1 cellular context compared by ENCODE assay signal in the genomic region with DNA sequence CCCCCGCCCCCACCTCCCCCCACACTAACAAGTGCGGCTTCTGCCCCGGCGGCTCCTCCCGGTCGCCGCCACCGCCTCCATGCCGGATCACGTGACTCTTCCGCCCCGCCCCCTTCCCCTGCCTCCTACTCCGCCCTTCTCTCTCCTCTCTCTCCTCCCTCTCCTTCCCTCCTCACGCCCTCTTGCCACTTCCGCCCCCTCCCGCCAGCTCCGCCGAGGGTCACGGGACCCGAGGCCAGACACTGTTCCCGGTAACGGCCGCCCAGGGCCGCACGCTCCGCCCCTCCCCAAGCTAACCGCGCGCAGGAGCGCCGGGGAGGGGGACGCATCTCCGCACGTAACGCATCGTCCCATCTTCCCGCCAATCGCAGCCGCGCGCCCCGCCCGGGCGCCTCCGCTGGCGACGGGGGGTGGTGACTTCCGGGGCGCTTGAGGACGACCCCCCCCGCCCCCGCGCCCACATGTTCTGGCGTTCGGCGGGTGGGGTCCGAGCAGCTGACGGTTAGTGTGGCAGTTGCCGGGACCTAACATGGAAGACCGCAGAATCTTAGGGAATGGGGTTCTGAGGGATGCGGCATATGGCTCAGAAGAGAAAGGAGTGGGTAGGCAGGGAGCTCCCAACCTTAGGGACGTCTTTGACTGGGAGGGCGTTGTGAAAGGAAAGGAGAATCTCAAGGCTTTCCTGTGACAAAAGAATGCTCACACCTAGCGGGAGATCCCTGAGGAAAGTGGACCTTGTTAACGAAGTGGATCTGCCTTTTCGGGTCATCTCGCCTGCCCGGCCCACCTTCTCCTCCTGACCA.
TF ChIP-seq lines count a peak whose summit lies in the region.

A gene with protein sequence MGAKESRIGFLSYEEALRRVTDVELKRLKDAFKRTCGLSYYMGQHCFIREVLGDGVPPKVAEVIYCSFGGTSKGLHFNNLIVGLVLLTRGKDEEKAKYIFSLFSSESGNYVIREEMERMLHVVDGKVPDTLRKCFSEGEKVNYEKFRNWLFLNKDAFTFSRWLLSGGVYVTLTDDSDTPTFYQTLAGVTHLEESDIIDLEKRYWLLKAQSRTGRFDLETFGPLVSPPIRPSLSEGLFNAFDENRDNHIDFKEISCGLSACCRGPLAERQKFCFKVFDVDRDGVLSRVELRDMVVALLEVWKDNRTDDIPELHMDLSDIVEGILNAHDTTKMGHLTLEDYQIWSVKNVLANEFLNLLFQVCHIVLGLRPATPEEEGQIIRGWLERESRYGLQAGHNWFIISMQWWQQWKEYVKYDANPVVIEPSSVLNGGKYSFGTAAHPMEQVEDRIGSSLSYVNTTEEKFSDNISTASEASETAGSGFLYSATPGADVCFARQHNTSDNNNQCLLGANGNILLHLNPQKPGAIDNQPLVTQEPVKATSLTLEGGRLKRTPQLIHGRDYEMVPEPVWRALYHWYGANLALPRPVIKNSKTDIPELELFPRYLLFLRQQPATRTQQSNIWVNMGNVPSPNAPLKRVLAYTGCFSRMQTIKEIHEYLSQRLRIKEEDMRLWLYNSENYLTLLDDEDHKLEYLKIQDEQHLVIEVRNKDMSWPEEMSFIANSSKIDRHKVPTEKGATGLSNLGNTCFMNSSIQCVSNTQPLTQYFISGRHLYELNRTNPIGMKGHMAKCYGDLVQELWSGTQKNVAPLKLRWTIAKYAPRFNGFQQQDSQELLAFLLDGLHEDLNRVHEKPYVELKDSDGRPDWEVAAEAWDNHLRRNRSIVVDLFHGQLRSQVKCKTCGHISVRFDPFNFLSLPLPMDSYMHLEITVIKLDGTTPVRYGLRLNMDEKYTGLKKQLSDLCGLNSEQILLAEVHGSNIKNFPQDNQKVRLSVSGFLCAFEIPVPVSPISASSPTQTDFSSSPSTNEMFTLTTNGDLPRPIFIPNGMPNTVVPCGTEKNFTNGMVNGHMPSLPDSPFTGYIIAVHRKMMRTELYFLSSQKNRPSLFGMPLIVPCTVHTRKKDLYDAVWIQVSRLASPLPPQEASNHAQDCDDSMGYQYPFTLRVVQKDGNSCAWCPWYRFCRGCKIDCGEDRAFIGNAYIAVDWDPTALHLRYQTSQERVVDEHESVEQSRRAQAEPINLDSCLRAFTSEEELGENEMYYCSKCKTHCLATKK (N-terminal part only) (minus strand): TSS at position 92 of the 803 bp plus-strand sequence. CDS start 194 bp downstream, outside the sequence.

TF ChIP-seq in WTC11, 78 proteins besides CTCF, POLR2A, EP300 and RAD21 (continued from another document and continues in another):
- TF ChIP-seq, protein P1, sequence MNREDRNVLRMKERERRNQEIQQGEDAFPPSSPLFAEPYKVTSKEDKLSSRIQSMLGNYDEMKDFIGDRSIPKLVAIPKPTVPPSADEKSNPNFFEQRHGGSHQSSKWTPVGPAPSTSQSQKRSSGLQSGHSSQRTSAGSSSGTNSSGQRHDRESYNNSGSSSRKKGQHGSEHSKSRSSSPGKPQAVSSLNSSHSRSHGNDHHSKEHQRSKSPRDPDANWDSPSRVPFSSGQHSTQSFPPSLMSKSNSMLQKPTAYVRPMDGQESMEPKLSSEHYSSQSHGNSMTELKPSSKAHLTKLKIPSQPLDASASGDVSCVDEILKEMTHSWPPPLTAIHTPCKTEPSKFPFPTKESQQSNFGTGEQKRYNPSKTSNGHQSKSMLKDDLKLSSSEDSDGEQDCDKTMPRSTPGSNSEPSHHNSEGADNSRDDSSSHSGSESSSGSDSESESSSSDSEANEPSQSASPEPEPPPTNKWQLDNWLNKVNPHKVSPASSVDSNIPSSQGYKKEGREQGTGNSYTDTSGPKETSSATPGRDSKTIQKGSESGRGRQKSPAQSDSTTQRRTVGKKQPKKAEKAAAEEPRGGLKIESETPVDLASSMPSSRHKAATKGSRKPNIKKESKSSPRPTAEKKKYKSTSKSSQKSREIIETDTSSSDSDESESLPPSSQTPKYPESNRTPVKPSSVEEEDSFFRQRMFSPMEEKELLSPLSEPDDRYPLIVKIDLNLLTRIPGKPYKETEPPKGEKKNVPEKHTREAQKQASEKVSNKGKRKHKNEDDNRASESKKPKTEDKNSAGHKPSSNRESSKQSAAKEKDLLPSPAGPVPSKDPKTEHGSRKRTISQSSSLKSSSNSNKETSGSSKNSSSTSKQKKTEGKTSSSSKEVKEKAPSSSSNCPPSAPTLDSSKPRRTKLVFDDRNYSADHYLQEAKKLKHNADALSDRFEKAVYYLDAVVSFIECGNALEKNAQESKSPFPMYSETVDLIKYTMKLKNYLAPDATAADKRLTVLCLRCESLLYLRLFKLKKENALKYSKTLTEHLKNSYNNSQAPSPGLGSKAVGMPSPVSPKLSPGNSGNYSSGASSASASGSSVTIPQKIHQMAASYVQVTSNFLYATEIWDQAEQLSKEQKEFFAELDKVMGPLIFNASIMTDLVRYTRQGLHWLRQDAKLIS (CRISPR knock-in tag; IDR thresholded peaks at IDR 0.05; ENCODE audit: borderline replicate concordance) = 0 out of 2 replicates have a peak, but pooled peaks have one; percentile 75
- TF ChIP-seq NR1H2 (CRISPR knock-in tag; IDR thresholded peaks at IDR 0.05) (no peak), NFYB (CRISPR knock-in tag; conservative IDR thresholded peaks at IDR 0.05; ENCODE audit: low read depth) (peak; percentile 71), MXD4 (CRISPR knock-in tag; IDR thresholded peaks at IDR 0.05; ENCODE audit: borderline replicate concordance) (no peak), ZBTB21 (CRISPR knock-in tag; IDR thresholded peaks at IDR 0.05; ENCODE audit: borderline replicate concordance) (0 out of 2 replicates have a peak, but pooled peaks have one; percentile 69), CREB1 (CRISPR knock-in tag; IDR thresholded peaks at IDR 0.05) (no peak), ESRRA (CRISPR knock-in tag; IDR thresholded peaks at IDR 0.05; ENCODE audit: borderline replicate concordance) (no peak), TCF7 (CRISPR knock-in tag; IDR thresholded peaks at IDR 0.05; ENCODE audit: low read depth) (no peak), GABPB1 (CRISPR knock-in tag; IDR thresholded peaks at IDR 0.05) (peak; percentile 91), KAT7 (CRISPR knock-in tag; IDR thresholded peaks at IDR 0.05; ENCODE audit: borderline replicate concordance) (no peak), CREM (CRISPR knock-in tag; IDR thresholded peaks at IDR 0.05) (peak; percentile 76), ZNF671 (CRISPR knock-in tag; IDR thresholded peaks at IDR 0.05) (no peak), ZNF219 (CRISPR knock-in tag; IDR thresholded peaks at IDR 0.05; ENCODE audit: borderline replicate concordance) (no peak), ZNF263 (CRISPR knock-in tag; IDR thresholded peaks at IDR 0.05; ENCODE audit: low read depth) (no peak), ZNF317 (CRISPR knock-in tag; IDR thresholded peaks at IDR 0.05; ENCODE audit: borderline replicate concordance, low read depth) (no peak), ZNF232 (CRISPR knock-in tag; IDR thresholded peaks at IDR 0.05) (no peak), FOXP1 (CRISPR knock-in tag; IDR thresholded peaks at IDR 0.05; ENCODE audit: borderline replicate concordance) (no peak; the same call in 1 of the 2 replicates)
- TF ChIP-seq, protein P2, sequence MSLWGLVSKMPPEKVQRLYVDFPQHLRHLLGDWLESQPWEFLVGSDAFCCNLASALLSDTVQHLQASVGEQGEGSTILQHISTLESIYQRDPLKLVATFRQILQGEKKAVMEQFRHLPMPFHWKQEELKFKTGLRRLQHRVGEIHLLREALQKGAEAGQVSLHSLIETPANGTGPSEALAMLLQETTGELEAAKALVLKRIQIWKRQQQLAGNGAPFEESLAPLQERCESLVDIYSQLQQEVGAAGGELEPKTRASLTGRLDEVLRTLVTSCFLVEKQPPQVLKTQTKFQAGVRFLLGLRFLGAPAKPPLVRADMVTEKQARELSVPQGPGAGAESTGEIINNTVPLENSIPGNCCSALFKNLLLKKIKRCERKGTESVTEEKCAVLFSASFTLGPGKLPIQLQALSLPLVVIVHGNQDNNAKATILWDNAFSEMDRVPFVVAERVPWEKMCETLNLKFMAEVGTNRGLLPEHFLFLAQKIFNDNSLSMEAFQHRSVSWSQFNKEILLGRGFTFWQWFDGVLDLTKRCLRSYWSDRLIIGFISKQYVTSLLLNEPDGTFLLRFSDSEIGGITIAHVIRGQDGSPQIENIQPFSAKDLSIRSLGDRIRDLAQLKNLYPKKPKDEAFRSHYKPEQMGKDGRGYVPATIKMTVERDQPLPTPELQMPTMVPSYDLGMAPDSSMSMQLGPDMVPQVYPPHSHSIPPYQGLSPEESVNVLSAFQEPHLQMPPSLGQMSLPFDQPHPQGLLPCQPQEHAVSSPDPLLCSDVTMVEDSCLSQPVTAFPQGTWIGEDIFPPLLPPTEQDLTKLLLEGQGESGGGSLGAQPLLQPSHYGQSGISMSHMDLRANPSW (CRISPR knock-in tag; conservative IDR thresholded peaks at IDR 0.05; ENCODE audit: low read depth) = no peak
- TF ChIP-seq, protein P3, sequence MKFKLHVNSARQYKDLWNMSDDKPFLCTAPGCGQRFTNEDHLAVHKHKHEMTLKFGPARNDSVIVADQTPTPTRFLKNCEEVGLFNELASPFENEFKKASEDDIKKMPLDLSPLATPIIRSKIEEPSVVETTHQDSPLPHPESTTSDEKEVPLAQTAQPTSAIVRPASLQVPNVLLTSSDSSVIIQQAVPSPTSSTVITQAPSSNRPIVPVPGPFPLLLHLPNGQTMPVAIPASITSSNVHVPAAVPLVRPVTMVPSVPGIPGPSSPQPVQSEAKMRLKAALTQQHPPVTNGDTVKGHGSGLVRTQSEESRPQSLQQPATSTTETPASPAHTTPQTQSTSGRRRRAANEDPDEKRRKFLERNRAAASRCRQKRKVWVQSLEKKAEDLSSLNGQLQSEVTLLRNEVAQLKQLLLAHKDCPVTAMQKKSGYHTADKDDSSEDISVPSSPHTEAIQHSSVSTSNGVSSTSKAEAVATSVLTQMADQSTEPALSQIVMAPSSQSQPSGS (CRISPR knock-in tag; IDR thresholded peaks at IDR 0.05; ENCODE audit: borderline replicate concordance, low read depth) = no peak
- TF ChIP-seq, protein P4, sequence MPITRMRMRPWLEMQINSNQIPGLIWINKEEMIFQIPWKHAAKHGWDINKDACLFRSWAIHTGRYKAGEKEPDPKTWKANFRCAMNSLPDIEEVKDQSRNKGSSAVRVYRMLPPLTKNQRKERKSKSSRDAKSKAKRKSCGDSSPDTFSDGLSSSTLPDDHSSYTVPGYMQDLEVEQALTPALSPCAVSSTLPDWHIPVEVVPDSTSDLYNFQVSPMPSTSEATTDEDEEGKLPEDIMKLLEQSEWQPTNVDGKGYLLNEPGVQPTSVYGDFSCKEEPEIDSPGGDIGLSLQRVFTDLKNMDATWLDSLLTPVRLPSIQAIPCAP (CRISPR knock-in tag; IDR thresholded peaks at IDR 0.05) = no peak
- TF ChIP-seq, protein P5, sequence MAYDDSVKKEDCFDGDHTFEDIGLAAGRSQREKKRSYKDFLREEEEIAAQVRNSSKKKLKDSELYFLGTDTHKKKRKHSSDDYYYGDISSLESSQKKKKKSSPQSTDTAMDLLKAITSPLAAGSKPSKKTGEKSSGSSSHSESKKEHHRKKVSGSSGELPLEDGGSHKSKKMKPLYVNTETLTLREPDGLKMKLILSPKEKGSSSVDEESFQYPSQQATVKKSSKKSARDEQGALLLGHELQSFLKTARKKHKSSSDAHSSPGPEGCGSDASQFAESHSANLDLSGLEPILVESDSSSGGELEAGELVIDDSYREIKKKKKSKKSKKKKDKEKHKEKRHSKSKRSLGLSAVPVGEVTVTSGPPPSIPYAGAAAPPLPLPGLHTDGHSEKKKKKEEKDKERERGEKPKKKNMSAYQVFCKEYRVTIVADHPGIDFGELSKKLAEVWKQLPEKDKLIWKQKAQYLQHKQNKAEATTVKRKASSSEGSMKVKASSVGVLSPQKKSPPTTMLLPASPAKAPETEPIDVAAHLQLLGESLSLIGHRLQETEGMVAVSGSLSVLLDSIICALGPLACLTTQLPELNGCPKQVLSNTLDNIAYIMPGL (CRISPR knock-in tag; IDR thresholded peaks at IDR 0.05) = peak; percentile 88; the same call in 1 of the 2 replicates
- TF ChIP-seq, protein P6, sequence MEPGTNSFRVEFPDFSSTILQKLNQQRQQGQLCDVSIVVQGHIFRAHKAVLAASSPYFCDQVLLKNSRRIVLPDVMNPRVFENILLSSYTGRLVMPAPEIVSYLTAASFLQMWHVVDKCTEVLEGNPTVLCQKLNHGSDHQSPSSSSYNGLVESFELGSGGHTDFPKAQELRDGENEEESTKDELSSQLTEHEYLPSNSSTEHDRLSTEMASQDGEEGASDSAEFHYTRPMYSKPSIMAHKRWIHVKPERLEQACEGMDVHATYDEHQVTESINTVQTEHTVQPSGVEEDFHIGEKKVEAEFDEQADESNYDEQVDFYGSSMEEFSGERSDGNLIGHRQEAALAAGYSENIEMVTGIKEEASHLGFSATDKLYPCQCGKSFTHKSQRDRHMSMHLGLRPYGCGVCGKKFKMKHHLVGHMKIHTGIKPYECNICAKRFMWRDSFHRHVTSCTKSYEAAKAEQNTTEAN (CRISPR knock-in tag; IDR thresholded peaks at IDR 0.05) = no peak
- TF ChIP-seq, protein P7, sequence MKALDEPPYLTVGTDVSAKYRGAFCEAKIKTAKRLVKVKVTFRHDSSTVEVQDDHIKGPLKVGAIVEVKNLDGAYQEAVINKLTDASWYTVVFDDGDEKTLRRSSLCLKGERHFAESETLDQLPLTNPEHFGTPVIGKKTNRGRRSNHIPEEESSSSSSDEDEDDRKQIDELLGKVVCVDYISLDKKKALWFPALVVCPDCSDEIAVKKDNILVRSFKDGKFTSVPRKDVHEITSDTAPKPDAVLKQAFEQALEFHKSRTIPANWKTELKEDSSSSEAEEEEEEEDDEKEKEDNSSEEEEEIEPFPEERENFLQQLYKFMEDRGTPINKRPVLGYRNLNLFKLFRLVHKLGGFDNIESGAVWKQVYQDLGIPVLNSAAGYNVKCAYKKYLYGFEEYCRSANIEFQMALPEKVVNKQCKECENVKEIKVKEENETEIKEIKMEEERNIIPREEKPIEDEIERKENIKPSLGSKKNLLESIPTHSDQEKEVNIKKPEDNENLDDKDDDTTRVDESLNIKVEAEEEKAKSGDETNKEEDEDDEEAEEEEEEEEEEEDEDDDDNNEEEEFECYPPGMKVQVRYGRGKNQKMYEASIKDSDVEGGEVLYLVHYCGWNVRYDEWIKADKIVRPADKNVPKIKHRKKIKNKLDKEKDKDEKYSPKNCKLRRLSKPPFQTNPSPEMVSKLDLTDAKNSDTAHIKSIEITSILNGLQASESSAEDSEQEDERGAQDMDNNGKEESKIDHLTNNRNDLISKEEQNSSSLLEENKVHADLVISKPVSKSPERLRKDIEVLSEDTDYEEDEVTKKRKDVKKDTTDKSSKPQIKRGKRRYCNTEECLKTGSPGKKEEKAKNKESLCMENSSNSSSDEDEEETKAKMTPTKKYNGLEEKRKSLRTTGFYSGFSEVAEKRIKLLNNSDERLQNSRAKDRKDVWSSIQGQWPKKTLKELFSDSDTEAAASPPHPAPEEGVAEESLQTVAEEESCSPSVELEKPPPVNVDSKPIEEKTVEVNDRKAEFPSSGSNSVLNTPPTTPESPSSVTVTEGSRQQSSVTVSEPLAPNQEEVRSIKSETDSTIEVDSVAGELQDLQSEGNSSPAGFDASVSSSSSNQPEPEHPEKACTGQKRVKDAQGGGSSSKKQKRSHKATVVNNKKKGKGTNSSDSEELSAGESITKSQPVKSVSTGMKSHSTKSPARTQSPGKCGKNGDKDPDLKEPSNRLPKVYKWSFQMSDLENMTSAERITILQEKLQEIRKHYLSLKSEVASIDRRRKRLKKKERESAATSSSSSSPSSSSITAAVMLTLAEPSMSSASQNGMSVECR (CRISPR knock-in tag; IDR thresholded peaks at IDR 0.05; ENCODE audit: borderline replicate concordance) = no peak
- TF ChIP-seq, protein P8, sequence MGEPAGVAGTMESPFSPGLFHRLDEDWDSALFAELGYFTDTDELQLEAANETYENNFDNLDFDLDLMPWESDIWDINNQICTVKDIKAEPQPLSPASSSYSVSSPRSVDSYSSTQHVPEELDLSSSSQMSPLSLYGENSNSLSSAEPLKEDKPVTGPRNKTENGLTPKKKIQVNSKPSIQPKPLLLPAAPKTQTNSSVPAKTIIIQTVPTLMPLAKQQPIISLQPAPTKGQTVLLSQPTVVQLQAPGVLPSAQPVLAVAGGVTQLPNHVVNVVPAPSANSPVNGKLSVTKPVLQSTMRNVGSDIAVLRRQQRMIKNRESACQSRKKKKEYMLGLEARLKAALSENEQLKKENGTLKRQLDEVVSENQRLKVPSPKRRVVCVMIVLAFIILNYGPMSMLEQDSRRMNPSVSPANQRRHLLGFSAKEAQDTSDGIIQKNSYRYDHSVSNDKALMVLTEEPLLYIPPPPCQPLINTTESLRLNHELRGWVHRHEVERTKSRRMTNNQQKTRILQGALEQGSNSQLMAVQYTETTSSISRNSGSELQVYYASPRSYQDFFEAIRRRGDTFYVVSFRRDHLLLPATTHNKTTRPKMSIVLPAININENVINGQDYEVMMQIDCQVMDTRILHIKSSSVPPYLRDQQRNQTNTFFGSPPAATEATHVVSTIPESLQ (CRISPR knock-in tag; IDR thresholded peaks at IDR 0.05) = no peak
